Comparison of ENCODE assay signal across 11 cellular contexts in genomic region chr6:144314003-144314485, GRCh38. TPM values are rescaled to one million over a fixed set of nuclear protein-coding genes. Genes with fewer than 3 reads are reported as not detected.
DNase-seq lines count a peak whose midpoint lies in the region; ATAC-seq and TF ChIP-seq lines count a peak whose summit lies in the region.
"Had no signal": no experiment of that assay in that cellular context is flagged by ENCODE, and none has a peak within 500 bp of the region (broad histone marks: within the 10 kb centered on the region; RNA-seq: fewer than 3 reads in every experiment).

No MANE protein-coding gene starts in this region.

- H2AFZ ChIP-seq in SK-N-SH (ENCODE audit: low read depth), result no peak overlapping the region

- H3K79me2 ChIP-seq in SK-N-SH (ENCODE audit: insufficient read depth), result 0 out of 2 replicates have a peak, but pooled peaks cover 7% of the 10 kb centered on the region

- 7% methylated on average over 3 of the region's 5 CpGs for WGBS in SK-N-SH (ENCODE audit: low lambda C conversion rate)
- 7 to 13% methylated on average over 5 of the region's 5 CpGs for WGBS in thyroid gland, 2 donors

- H3K36me3 ChIP-seq in SK-N-SH (replicated peaks in 1 of 2; ENCODE audit: control insufficient read depth in 1 of 2, insufficient read depth in 2 of 2, low read length in 1 of 2) (no peaks in the 10 kb centered on the region), thyroid gland (peaks cover 0 to 5% of the 10 kb centered on the region in 2 donors)

- H3K9me3 ChIP-seq in SK-N-SH (no peaks in the 10 kb centered on the region), thyroid gland (no peaks in the 10 kb centered on the region)

- H3K36me3 Mint-ChIP-seq in type B pancreatic cell, result peaks cover 14% of the 10 kb centered on the region
- H3K36me3 Mint-ChIP-seq: activated naive CD8-positive, alpha-beta T cell treated with anti-CD3 and anti-CD28 coated beads for 36 hours had no signal

- no peaks in the 10 kb centered on the region for H3K9me3 Mint-ChIP-seq in type B pancreatic cell
- H3K9me3 Mint-ChIP-seq: activated B cell treated with CpG ODN at 0.5 μM for 24 hours; activated naive CD8-positive, alpha-beta T cell treated with anti-CD3 and anti-CD28 coated beads for 36 hours; stimulated activated naive CD8-positive, alpha-beta T cell treated with anti-CD3 and anti-CD28 coated beads, Interleukin-15, amount 100 ng/mL, for 72 hours had no signal

- H3K9me2 ChIP-seq in SK-N-SH, result no peaks in the 10 kb centered on the region

- DNase-seq in SK-N-SH, result no peak
- DNase-seq in fibroblast of gingiva (ENCODE audit: low read depth), result peak; percentile 58
- DNase-seq in medulla oblongata (ENCODE audit: extremely low spot score), result peak; percentile 60
- DNase-seq in thyroid gland, result peak; percentile 93 to 96
- DNase-seq in stimulated activated naive CD4-positive, alpha-beta T cell (lab: John Stamatoyannopoulos, UW), result no peak
- no peak for DNase-seq in type B pancreatic cell (ENCODE audit: extremely low spot score, unreplicated experiment)
- DNase-seq: activated B cell treated with CpG ODN at 0.5 μM for 24 hours; activated naive CD8-positive, alpha-beta T cell treated with anti-CD3 and anti-CD28 coated beads for 36 hours; stimulated activated naive CD8-positive, alpha-beta T cell treated with anti-CD3 and anti-CD28 coated beads, Interleukin-15, amount 100 ng/mL, for 72 hours had no signal

- no peak for ATAC-seq in HG03565 (IDR thresholded peaks at IDR 0.05; ENCODE audit: unreplicated experiment)
- ATAC-seq in HG02610 (IDR thresholded peaks at IDR 0.05; ENCODE audit: unreplicated experiment), result no peak
- ATAC-seq: stimulated activated naive CD8-positive, alpha-beta T cell treated with anti-CD3 and anti-CD28 coated beads, Interleukin-15, amount 100 ng/mL, for 72 hours had no signal

- no peak for TF ChIP-seq EP300 in SK-N-SH (IDR thresholded peaks at IDR 0.05; ENCODE audit: borderline replicate concordance in 1 of 2, low read depth in 1 of 2, low read length in 1 of 2)

- H3K27me3 ChIP-seq in SK-N-SH (ENCODE audit: insufficient read depth) (no peaks in the 10 kb centered on the region; the same call in 1 of the 2 replicates), thyroid gland (no peaks in the 10 kb centered on the region)

- 0 out of 2 replicates have a peak overlapping the region, but pooled peaks have one; percentile 11 for H3K4me2 ChIP-seq in SK-N-SH

- CTCF ChIA-PET in SK-N-SH (lab: Yijun Ruan, JAX), result interaction anchor here (1.6 kb wide), 1 partner anchor 9 kb away, joined by 3 read pairs; no protein-coding TSS in a partner anchor

- H3K9ac ChIP-seq in SK-N-SH, result no peak overlapping the region

- peak overlapping the region; percentile 54 to 79; a peak in 2 of 4 replicates for H3K27ac ChIP-seq in SK-N-SH (ENCODE audit: low read depth in 2 of 2, low read length in 1 of 2)
- peak overlapping the region; percentile 87 to 95 (median 93) for H3K27ac ChIP-seq in thyroid gland

- H3K4me1 ChIP-seq in SK-N-SH (ENCODE audit: control insufficient read depth in 1 of 2, insufficient read depth in 2 of 2, low read depth in 1 of 2, low read length in 1 of 2), result peaks cover 0 to 3% of the 10 kb centered on the region in 2 experiments; a peak in 2 of 4 replicates
- H3K4me1 ChIP-seq in thyroid gland, result peaks cover 54 to 83% of the 10 kb centered on the region in 2 donors

- peaks cover 28% of the 10 kb centered on the region for H3K4me1 Mint-ChIP-seq in type B pancreatic cell (ENCODE audit: unreplicated experiment)

- intact Hi-C loops in thyroid gland (cut with DNase I), result no loop called here

- H3K4me3 ChIP-seq in SK-N-SH (ENCODE audit: low read depth in 2 of 2, low read length in 1 of 2) (no peak overlapping the region), thyroid gland (replicated peaks in 1 of 3) (no peak overlapping the region)

- H3K4me3 Mint-ChIP-seq in type B pancreatic cell, result no peak overlapping the region
- H3K4me3 Mint-ChIP-seq: activated B cell treated with CpG ODN at 0.5 μM for 24 hours; activated naive CD8-positive, alpha-beta T cell treated with anti-CD3 and anti-CD28 coated beads for 36 hours; stimulated activated naive CD8-positive, alpha-beta T cell treated with anti-CD3 and anti-CD28 coated beads, Interleukin-15, amount 100 ng/mL, for 72 hours had no signal

- no peak for TF ChIP-seq RAD21 in SK-N-SH (IDR thresholded peaks at IDR 0.05; ENCODE audit: low read length)

- no peak for TF ChIP-seq CTCF in SK-N-SH (IDR thresholded peaks at IDR 0.05)
- no peak for TF ChIP-seq CTCF in thyroid gland (IDR thresholded peaks at IDR 0.05)
- no peak for TF ChIP-seq CTCF in type B pancreatic cell (conservative IDR thresholded peaks at IDR 0.05)

- H4K20me1 ChIP-seq in SK-N-SH (ENCODE audit: insufficient read depth), result no peaks in the 10 kb centered on the region

- H3K27ac Mint-ChIP-seq in type B pancreatic cell, result no peak overlapping the region
- H3K27ac Mint-ChIP-seq: activated B cell treated with CpG ODN at 0.5 μM for 24 hours; activated naive CD8-positive, alpha-beta T cell treated with anti-CD3 and anti-CD28 coated beads for 36 hours; stimulated activated naive CD8-positive, alpha-beta T cell treated with anti-CD3 and anti-CD28 coated beads, Interleukin-15, amount 100 ng/mL, for 72 hours had no signal

- no peaks in the 10 kb centered on the region for H3K27me3 Mint-ChIP-seq in type B pancreatic cell
- H3K27me3 Mint-ChIP-seq: activated B cell treated with CpG ODN at 0.5 μM for 24 hours; activated naive CD8-positive, alpha-beta T cell treated with anti-CD3 and anti-CD28 coated beads for 36 hours had no signal

- POLR2A ChIA-PET in SK-N-SH (lab: Yijun Ruan, JAX), result interaction anchor here (0.6 kb wide), 1 partner anchor 12 kb away, joined by 3 read pairs; no protein-coding TSS in a partner anchor

- peak in 1 of 2 donors; percentile 32 for TF ChIP-seq POLR2A in thyroid gland (IDR thresholded peaks at IDR 0.05)

- peaks cover 4% of the 10 kb centered on the region for H3F3A ChIP-seq in SK-N-SH (replicated peaks; ENCODE audit: insufficient read depth)

TF ChIP-seq in SK-N-SH, 30 proteins besides CTCF, POLR2A, EP300 and RAD21:
- TF ChIP-seq GATA2 (CRISPR knock-in tag; IDR thresholded peaks at IDR 0.05) (no peak), JUND (IDR thresholded peaks at IDR 0.05) (no peak), FOXM1 (IDR thresholded peaks at IDR 0.05; ENCODE audit: low read depth) (no peak), SMC3 (IDR thresholded peaks at IDR 0.05; ENCODE audit: low read depth, low read length) (no peak), YY1 (IDR thresholded peaks at IDR 0.05; ENCODE audit: low read depth) (no peak), USF2 (IDR thresholded peaks at IDR 0.05; ENCODE audit: borderline replicate concordance, low read depth, low read length) (no peak), ZBTB33 (IDR thresholded peaks at IDR 0.05; ENCODE audit: borderline replicate concordance, low read depth) (no peak), TCF12 (IDR thresholded peaks at IDR 0.05) (no peak)

RNA-seq across cellular contexts. Expression of gene UTRN, which starts 28.9 kb away (rescaled TPM):
- polyA plus RNA-seq in SK-N-SH (2012; rRNA removed), result 6.8 and 8.7 TPM in 2 replicates
- polyA plus RNA-seq in SK-N-SH (2012; cell fraction: cytosol; rRNA removed), result 10.1 and 10.3 TPM in 2 replicates
- 9.0 and 18.6 TPM in 2 replicates for polyA plus RNA-seq in SK-N-SH (2012; cell fraction: nucleus; rRNA removed)
- total RNA-seq in thyroid gland (100 to 1,000 TPM; 383 to 473 (median 415) TPM), type B pancreatic cell (ENCODE audit: low replicate concordance) (75.1 and 77.7 TPM in 2 replicates)

Comparison
In these comparisons a context has a peak if more than half of its experiments do, and no peak if none do; other contexts are left out.
1. DNase-seq: peak in fibroblast of gingiva (single experiment), medulla oblongata (single experiment) and thyroid gland (2 of 2); none in SK-N-SH (single experiment), stimulated activated naive CD4-positive, alpha-beta T cell (0 of 6) and type B pancreatic cell (single experiment).